Comparison of ENCODE assay signal across 18 cellular contexts in genomic region chr5:54306893-54307292, GRCh38.
"Had no signal": no experiment of that assay in that cellular context is flagged by ENCODE, and none has a peak within 500 bp of the region (broad histone marks: within the 10 kb centered on the region; RNA-seq: fewer than 3 reads in every experiment).

No MANE protein-coding gene starts in this region.

- H3K9me3 Mint-ChIP-seq: immature natural killer cell; memory B cell; mesothelial cell of epicardium; natural killer cell treated with Interleukin-12 subunit alpha and Interleukin-12 subunit beta and Interleukin-15 and Interleukin-18, amount 100 ng/mL, for 72 hours had no signal

- H3K27me3 Mint-ChIP-seq: memory B cell; natural killer cell treated with Interleukin-12 subunit alpha and Interleukin-12 subunit beta and Interleukin-15 and Interleukin-18, amount 100 ng/mL, for 72 hours had no signal

- H3K27ac Mint-ChIP-seq: memory B cell; mesothelial cell of epicardium; natural killer cell treated with Interleukin-12 subunit alpha and Interleukin-12 subunit beta and Interleukin-15 and Interleukin-18, amount 100 ng/mL, for 72 hours had no signal

- H3K9me3 ChIP-seq: esophagus squamous epithelium, gastroesophageal sphincter, left lung, lower lobe of right lung, stomach, thoracic aorta, transverse colon had no signal

- H3K36me3 ChIP-seq: esophagus squamous epithelium, gastroesophageal sphincter, left lung, lower lobe of right lung, stomach, thoracic aorta, transverse colon had no signal

- H3K4me3 ChIP-seq: esophagus squamous epithelium, gastroesophageal sphincter, left lung, lower lobe of right lung, stomach, thoracic aorta, transverse colon had no signal

- ATAC-seq: gastroesophageal sphincter; left lung; lower lobe of right lung; natural killer cell treated with Interleukin-12 subunit alpha and Interleukin-12 subunit beta and Interleukin-15 and Interleukin-18, amount 100 ng/mL, for 72 hours; sciatic nerve had no signal

- H3K36me3 Mint-ChIP-seq: immature natural killer cell; mesothelial cell of epicardium; natural killer cell treated with Interleukin-12 subunit alpha and Interleukin-12 subunit beta and Interleukin-15 and Interleukin-18, amount 100 ng/mL, for 72 hours had no signal

- H3K27me3 ChIP-seq: esophagus squamous epithelium, gastroesophageal sphincter, left lung, stomach, transverse colon had no signal

- DNase-seq: effector memory CD4-positive, alpha-beta T cell; esophagus squamous epithelium; foreskin fibroblast; glutamatergic neuron; immature natural killer cell; left lung; lower lobe of right lung; stimulated activated CD4-positive, alpha-beta T cell treated with anti-CD3 and anti-CD28 coated beads, Interleukin-2, amount 100 ng/mL, for 24 hours; stimulated activated naive CD4-positive, alpha-beta T cell; stomach; substantia nigra; transverse colon had no signal

- H3K4me3 Mint-ChIP-seq: immature natural killer cell; memory B cell; mesothelial cell of epicardium; natural killer cell treated with Interleukin-12 subunit alpha and Interleukin-12 subunit beta and Interleukin-15 and Interleukin-18, amount 100 ng/mL, for 72 hours had no signal

- H3K27ac ChIP-seq: esophagus squamous epithelium, gastroesophageal sphincter, left lung, lower lobe of right lung, stomach, thoracic aorta, transverse colon had no signal
